In genomic region chr20:3980260-3981131, GRCh38 we compare ENCODE assay signal across 8 cellular contexts. TPM values are rescaled to one million over a fixed set of nuclear protein-coding genes. Genes with fewer than 3 reads are reported as not detected.
A peak's percentile ranks its signal among the peaks of the same experiment; 100 is the strongest.
DNase-seq lines count a peak whose midpoint lies in the region; ATAC-seq, FAIRE-seq and TF ChIP-seq lines count a peak whose summit lies in the region.

No MANE protein-coding gene starts in this region.

- peak in 1 of 7 experiments; percentile 10 for DNase-seq in CD8-positive, alpha-beta T cell
- peak; percentile 49 for DNase-seq in HuH-7.5 (ENCODE audit: low spot score)
- peak; percentile 30 for DNase-seq in activated CD8-positive, alpha-beta memory T cell treated with anti-CD3 and anti-CD28 coated beads, Interleukin-2, amount 50 U/mL, for 4 hours
- DNase-seq in foreskin fibroblast: peak; percentile 16 to 54
- no peak for DNase-seq in smooth muscle cell (lab: John Stamatoyannopoulos, UW; ENCODE audit: unreplicated experiment)
- no peak for DNase-seq in D721Med (ENCODE audit: insufficient read length, low spot score)

- H3K27me3 ChIP-seq in CD8-positive, alpha-beta T cell (ENCODE audit: insufficient read depth, low read length): no peaks in the 10 kb centered on the region
- no peaks in the 10 kb centered on the region for H3K27me3 ChIP-seq in smooth muscle cell (ENCODE audit: low read depth)

- no peaks in the 10 kb centered on the region for H3K27me3 Mint-ChIP-seq in CD8-positive, alpha-beta T cell (ENCODE audit: low read depth)

- H3K79me2 ChIP-seq in smooth muscle cell (ENCODE audit: low read depth): peaks cover 48% of the 10 kb centered on the region

- H3K9me3 Mint-ChIP-seq in CD8-positive, alpha-beta T cell: no peaks in the 10 kb centered on the region

- WGBS in smooth muscle cell (ENCODE audit: low lambda C conversion rate): 85% methylated on average over 12 of the region's 12 CpGs

- H3K36me3 Mint-ChIP-seq in CD8-positive, alpha-beta T cell: peaks cover 4% of the 10 kb centered on the region

- peaks cover 23% of the 10 kb centered on the region for H3K4me1 Mint-ChIP-seq in CD8-positive, alpha-beta T cell (ENCODE audit: low read depth)

- intact Hi-C loops in CD8-positive, alpha-beta T cell (cut with DNase I, micrococcal nuclease): loop anchor here in 1 of 2 experiments (10.0 kb wide), 1 partner anchor 86 kb away; no protein-coding TSS in a partner anchor

- TF ChIP-seq CTCF in CD8-positive, alpha-beta T cell (IDR thresholded peaks at IDR 0.05): no peak
- no peak for TF ChIP-seq CTCF in foreskin fibroblast (IDR thresholded peaks at IDR 0.05; ENCODE audit: low read depth, low read length)
- no peak for TF ChIP-seq CTCF in smooth muscle cell (IDR thresholded peaks at IDR 0.05; ENCODE audit: borderline replicate concordance, insufficient read depth, poor library complexity, severe bottlenecking)
- TF ChIP-seq CTCF in D721Med (IDR thresholded peaks at IDR 0.05; ENCODE audit: insufficient read depth, missing control alignments): no peak

- H2AFZ ChIP-seq in smooth muscle cell (ENCODE audit: low read depth): no peak overlapping the region

- H3K4me2 ChIP-seq in smooth muscle cell: no peak overlapping the region

- POLR2A ChIA-PET in CD8-positive, alpha-beta T cell (lab: Charles Lee): no interaction called here

- peaks cover 86% of the 10 kb centered on the region for H4K20me1 ChIP-seq in smooth muscle cell (ENCODE audit: low read depth)

- H3K4me3 Mint-ChIP-seq in CD8-positive, alpha-beta T cell: peak overlapping the region; percentile 84

- peak overlapping the region; percentile 26 for H3K4me3 ChIP-seq in CD8-positive, alpha-beta T cell (ENCODE audit: low read depth, low read length)
- H3K4me3 ChIP-seq in foreskin fibroblast (ENCODE audit: low read depth in 1 of 2, low read length in 2 of 2) (peak overlapping the region; percentile 45 to 49), smooth muscle cell (peak overlapping the region; percentile 11)

- CTCF ChIA-PET in CD8-positive, alpha-beta T cell (lab: Charles Lee): no interaction called here

- FAIRE-seq in D721Med (lab: Jason Lieb, UNC): no peak

- H3K9me3 ChIP-seq in CD8-positive, alpha-beta T cell (ENCODE audit: low read length): no peaks in the 10 kb centered on the region
- H3K9me3 ChIP-seq in smooth muscle cell (replicated peaks; ENCODE audit: low read depth): no peaks in the 10 kb centered on the region

- H3F3A ChIP-seq in smooth muscle cell (ENCODE audit: low read depth): no peaks in the 10 kb centered on the region

- H3K27ac Mint-ChIP-seq in CD8-positive, alpha-beta T cell: peak overlapping the region; percentile 91

- peak; percentile 56 for ATAC-seq in CD8-positive, alpha-beta T cell
- ATAC-seq in HG03378 (IDR thresholded peaks at IDR 0.05; ENCODE audit: unreplicated experiment) (no peak), HG02870 (IDR thresholded peaks at IDR 0.05; ENCODE audit: unreplicated experiment) (no peak)

- H3K9ac ChIP-seq in smooth muscle cell (ENCODE audit: low read depth): no peak overlapping the region

- H3K4me1 ChIP-seq in CD8-positive, alpha-beta T cell (ENCODE audit: insufficient read depth, low read length): peaks cover 10% of the 10 kb centered on the region
- H3K4me1 ChIP-seq in smooth muscle cell (ENCODE audit: low read depth): no peaks in the 10 kb centered on the region

- H3K36me3 ChIP-seq in CD8-positive, alpha-beta T cell (ENCODE audit: insufficient read depth, low read length): no peaks in the 10 kb centered on the region
- no peaks in the 10 kb centered on the region for H3K36me3 ChIP-seq in smooth muscle cell (ENCODE audit: low read depth)

- peak overlapping the region; percentile 43 for H3K27ac ChIP-seq in CD8-positive, alpha-beta T cell (ENCODE audit: low read depth, low read length)
- no peak overlapping the region for H3K27ac ChIP-seq in smooth muscle cell (ENCODE audit: low read depth)

RNA-seq across cellular contexts. Expression of gene RNF24, which starts 34.9 kb away (rescaled TPM):
- 1 to 10 TPM; 5.6 to 7.2 TPM for total RNA-seq in CD8-positive, alpha-beta T cell
- total RNA-seq in smooth muscle cell: 29.8 and 30.4 TPM in 2 replicates
- polyA plus RNA-seq in smooth muscle cell: 40.6 and 46.6 TPM in 2 replicates

Comparison
In these comparisons a context has a peak if more than half of its experiments do, and no peak if none do; other contexts are left out.
1. DNase-seq: peak in HuH-7.5 (single experiment), activated CD8-positive, alpha-beta memory T cell treated with anti-CD3 and anti-CD28 coated beads, Interleukin-2, amount 50 U/mL, for 4 hours (single experiment) and foreskin fibroblast (2 of 2); none in smooth muscle cell (single experiment) and D721Med (single experiment).
2. Peak in every context shown above with its lines, with median percentiles within 50 percentile points of each other: H3K4me3 ChIP-seq.